In the genomic region with DNA sequence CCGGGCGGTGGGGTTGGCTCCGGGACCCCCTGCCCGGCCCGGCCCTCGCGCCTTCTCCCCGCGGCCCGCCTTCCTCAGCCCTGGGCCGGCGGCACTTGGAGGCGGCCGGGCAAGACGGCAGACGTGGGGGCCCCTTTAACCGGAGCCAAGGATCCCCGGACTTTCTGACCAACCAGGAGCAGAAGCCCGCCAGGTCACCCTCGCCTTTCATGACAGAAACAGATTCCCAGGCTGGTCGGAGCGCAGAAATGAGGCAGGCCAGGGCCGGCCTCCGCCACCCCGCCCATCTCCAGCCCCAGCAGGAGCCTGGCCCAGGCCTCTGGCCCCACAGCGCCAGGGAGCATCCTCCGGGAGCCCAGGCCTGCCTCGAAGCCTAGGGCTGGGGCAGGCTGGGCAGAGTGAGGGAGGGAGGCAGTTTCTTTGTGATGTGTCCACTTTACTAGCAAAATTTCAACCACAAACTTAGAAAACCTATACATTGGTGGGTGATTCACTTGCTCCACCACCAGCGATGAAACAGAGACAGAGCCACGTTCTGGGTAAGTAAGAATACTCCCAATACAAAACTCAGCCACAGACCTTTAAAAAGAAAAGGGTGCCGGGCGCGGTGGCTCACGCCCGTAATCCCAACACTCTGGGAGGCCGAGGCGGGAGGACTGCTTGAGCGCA, we compare ENCODE assay signal across 12 cellular contexts. TPM values are rescaled to one million over a fixed set of nuclear protein-coding genes. Genes with fewer than 3 reads are reported as not detected.
DNase-seq lines count a peak whose midpoint lies in the region; TF ChIP-seq lines count a peak whose summit lies in the region.
"Had no signal": no experiment of that assay in that cellular context is flagged by ENCODE, and none has a peak within 500 bp of the region (broad histone marks: within the 10 kb centered on the region; RNA-seq: fewer than 3 reads in every experiment).

No MANE protein-coding gene starts in this region.

- H3K4me3 ChIP-seq in ascending aorta (peak overlapping the region; percentile 53), A673 (ENCODE audit: low read depth, low read length, poor library complexity, severe bottlenecking) (no peak overlapping the region)
- H3K4me3 ChIP-seq: MG63 had no signal

- H3K4me1 ChIP-seq in ascending aorta (peaks cover 3 to 4% of the 10 kb centered on the region in 2 donors), A673 (ENCODE audit: insufficient read depth, low read length, poor library complexity, severe bottlenecking) (no peaks in the 10 kb centered on the region)

- DNase-seq in NCI-H748 (lab: John Stamatoyannopoulos, UW; ENCODE audit: unreplicated experiment), result peak; percentile 40
- no peak for DNase-seq in NCI-H748 treated with DMSO at 0.1 percent for 48 hours (lab: John Stamatoyannopoulos, UW)
- DNase-seq in ascending aorta (ENCODE audit: low spot score in 2 of 2), result no peak
- DNase-seq in iPS-NIHi11 (ENCODE audit: low spot score), result peak; percentile 66
- no peak for DNase-seq in substantia nigra (lab: John Stamatoyannopoulos, UW)
- no peak for DNase-seq in A673 (ENCODE audit: low spot score)
- DNase-seq in nephron progenitor cell, result no peak
- DNase-seq in COLO668 (lab: John Stamatoyannopoulos, UW; ENCODE audit: unreplicated experiment), result no peak
- DNase-seq: 8988T, Calu3, MG63, SW 1271 had no signal

- no peak for TF ChIP-seq CTCF in ascending aorta (IDR thresholded peaks at IDR 0.05)
- TF ChIP-seq CTCF in A673 (conservative IDR thresholded peaks at IDR 0.05; ENCODE audit: low read depth, low read length), result no peak
- no peak for TF ChIP-seq CTCF in nephron progenitor cell (IDR thresholded peaks at IDR 0.05)

- H3K4me1 Mint-ChIP-seq in nephron progenitor cell, result peaks cover 29% of the 10 kb centered on the region

- H3K9me3 ChIP-seq in ascending aorta, result no peaks in the 10 kb centered on the region
- no peaks in the 10 kb centered on the region for H3K9me3 ChIP-seq in A673 (ENCODE audit: low read depth, low read length, poor library complexity, severe bottlenecking)
- H3K9me3 ChIP-seq: MG63 had no signal

- H3K4me3 Mint-ChIP-seq in nephron progenitor cell, result no peak overlapping the region

- H3K9me3 Mint-ChIP-seq in nephron progenitor cell, result no peaks in the 10 kb centered on the region

- H3K36me3 ChIP-seq in ascending aorta (no peaks in the 10 kb centered on the region), A673 (ENCODE audit: insufficient read depth, low read length, poor library complexity, severe bottlenecking) (no peaks in the 10 kb centered on the region)
- H3K36me3 ChIP-seq: MG63 had no signal

- no TSS peak for BruUV-seq in A673 (replicated peaks; lab: Mats Ljungman, UMichigan)

- H3K27ac Mint-ChIP-seq in nephron progenitor cell, result no peak overlapping the region

- H3K27me3 Mint-ChIP-seq in nephron progenitor cell (ENCODE audit: low read depth, poor library complexity), result peaks cover 31% of the 10 kb centered on the region

- peaks cover 9% of the 10 kb centered on the region for H3K27me3 ChIP-seq in ascending aorta
- peaks cover 37% of the 10 kb centered on the region for H3K27me3 ChIP-seq in A673 (replicated peaks; ENCODE audit: insufficient read depth, low read depth, low read length, poor library complexity)
- H3K27me3 ChIP-seq: MG63 had no signal

- no peaks in the 10 kb centered on the region for H3K36me3 Mint-ChIP-seq in nephron progenitor cell (ENCODE audit: low read depth)

- H3K27ac ChIP-seq in ascending aorta (no peak overlapping the region), substantia nigra (ENCODE audit: low read depth, low read length, poor library complexity, severe bottlenecking) (peak overlapping the region; percentile 61), A673 (ENCODE audit: low read depth, low read length, poor library complexity, severe bottlenecking) (no peak overlapping the region)

- CTCF ChIA-PET in A673 (lab: Charles Lee), result no interaction called here

- intact Hi-C loops in ascending aorta (cut with DNase I), result no loop called here
- intact Hi-C loops in A673 (cut with micrococcal nuclease; ENCODE audit: unreplicated experiment), result no loop called here

- POLR2A ChIA-PET in A673 (lab: Charles Lee; ENCODE audit: low non-redundant PET), result no interaction called here

RNA-seq across cellular contexts. Expression of a gene that starts 22.5 kb away (rescaled TPM):
- 18.1 TPM for total RNA-seq in ascending aorta
- total RNA-seq in A673 (2021), result 2.9 and 3.5 TPM in 2 replicates

Comparison
In these comparisons a context has a peak if more than half of its experiments do, and no peak if none do; other contexts are left out.
1. DNase-seq: peak in NCI-H748 (single experiment) and iPS-NIHi11 (single experiment); none in NCI-H748 treated with DMSO at 0.1 percent for 48 hours (single experiment), ascending aorta (0 of 2), substantia nigra (0 of 49), A673 (single experiment), nephron progenitor cell (single experiment) and COLO668 (single experiment).